Comparison of ENCODE assay signal across 19 cellular contexts in genomic region chr4:79827283-79827682, GRCh38.
DNase-seq lines count a peak whose midpoint lies in the region; ATAC-seq, FAIRE-seq and TF ChIP-seq lines count a peak whose summit lies in the region.
"Had no signal": no experiment of that assay in that cellular context is flagged by ENCODE, and none has a peak within 500 bp of the region (broad histone marks: within the 10 kb centered on the region; RNA-seq: fewer than 3 reads in every experiment).

No MANE protein-coding gene starts in this region.

- TF ChIP-seq EP300 in K562 (IDR thresholded peaks at IDR 0.05; ENCODE audit: low read length) (no peak), gastroesophageal sphincter (IDR thresholded peaks at IDR 0.05) (no peak), transverse colon (IDR thresholded peaks at IDR 0.05; ENCODE audit: low read depth) (no peak)

- H3K9me3 ChIP-seq in K562 (replicated peaks; ENCODE audit: control insufficient read depth, insufficient read depth, low read depth, low read length) = no peaks in the 10 kb centered on the region
- H3K9me3 ChIP-seq in gastroesophageal sphincter = no peaks in the 10 kb centered on the region
- H3K9me3 ChIP-seq in transverse colon = no peaks in the 10 kb centered on the region
- no peaks in the 10 kb centered on the region for H3K9me3 ChIP-seq in upper lobe of right lung

- H3K27ac ChIP-seq in K562 (ENCODE audit: extremely low read depth, low read depth, low read length) = no peak overlapping the region
- H3K27ac ChIP-seq in gastroesophageal sphincter = peak overlapping the region in 3 of 4 donors; percentile 60 to 84 (median 81)
- H3K27ac ChIP-seq in transverse colon = no peak overlapping the region
- H3K27ac ChIP-seq in upper lobe of right lung = no peak overlapping the region
- H3K27ac ChIP-seq: BLaER1 treated with 17β-estradiol and CSF1 and Interleukin-3, amounts not matched to agents 10 nM and 100 nM; HL-60 had no signal

- in situ Hi-C loops in K562 (cut with MboI) (no loop called here), transverse colon (cut with MboI; ENCODE audit: low pct_ligation_motif_present in 1 of 4, low pct_unique_long_range_greater_than_20kb in 1 of 4, low sequenced_read_pairs in 3 of 4) (no loop called here)

- no TSS peak for BruUV-seq in K562 (replicated peaks; lab: Mats Ljungman, UMichigan)

- no peaks in the 10 kb centered on the region for H3K9me3 Mint-ChIP-seq in activated CD8-positive, alpha-beta memory T cell treated with anti-CD3 and anti-CD28 coated beads, Interleukin-2, amount 10 ng/mL, durations not matched to agents 7 days and 5 days (ENCODE audit: low read depth)
- H3K9me3 Mint-ChIP-seq: HFFc6 had no signal

- TF ChIP-seq CTCF in K562 (IDR thresholded peaks at IDR 0.05 in 2 of 3, conservative IDR thresholded peaks at IDR 0.05 in 1 of 3; ENCODE audit: insufficient read depth in 2 of 3, low read depth in 1 of 3, low read length in 3 of 3) = no peak
- no peak for TF ChIP-seq CTCF in gastroesophageal sphincter (IDR thresholded peaks at IDR 0.05)
- no peak for TF ChIP-seq CTCF in transverse colon (IDR thresholded peaks at IDR 0.05)
- TF ChIP-seq CTCF in upper lobe of right lung (IDR thresholded peaks at IDR 0.05) = no peak

- no peaks in the 10 kb centered on the region for H3K36me3 Mint-ChIP-seq in activated CD8-positive, alpha-beta memory T cell treated with anti-CD3 and anti-CD28 coated beads, Interleukin-2, amount 10 ng/mL, durations not matched to agents 7 days and 5 days
- H3K36me3 Mint-ChIP-seq: CD8-positive, alpha-beta T cell had no signal

- H3K4me3 Mint-ChIP-seq in activated CD8-positive, alpha-beta memory T cell treated with anti-CD3 and anti-CD28 coated beads, Interleukin-2, amount 10 ng/mL, durations not matched to agents 7 days and 5 days = no peak overlapping the region
- H3K4me3 Mint-ChIP-seq: B cell; CD8-positive, alpha-beta T cell; GM23338; HFFc6 had no signal

- 13% methylated on average over 5 of the region's 5 CpGs for WGBS in K562 (ENCODE audit: insufficient coverage, low coverage, missing lambda C conversion rate)
- WGBS in gastroesophageal sphincter (ENCODE audit: low coverage in 1 of 2), 2 donors = 79 to 80% methylated on average over 5 of the region's 5 CpGs
- 62 to 66% methylated on average over 5 of the region's 5 CpGs for WGBS in transverse colon (ENCODE audit: low coverage in 1 of 2), 2 donors

- intact Hi-C loops in K562 (cut with micrococcal nuclease) (no loop called here), transverse colon (cut with DNase I; ENCODE audit: low total_unique reads) (no loop called here), upper lobe of right lung (cut with DNase I) (no loop called here)

- H3K4me3 ChIP-seq in K562 (no peak overlapping the region), gastroesophageal sphincter (no peak overlapping the region), transverse colon (no peak overlapping the region), upper lobe of right lung (no peak overlapping the region)
- H3K4me3 ChIP-seq: BLaER1 treated with 17β-estradiol and CSF1 and Interleukin-3, amounts not matched to agents 10 nM and 100 nM; GM23338 had no signal

- POLR2A ChIA-PET in K562 (lab: Yijun Ruan, JAX) = no interaction called here

- H4K20me1 ChIP-seq in K562 (replicated peaks; ENCODE audit: control insufficient read depth, insufficient read depth, low read length) = no peaks in the 10 kb centered on the region
- H4K20me1 ChIP-seq: BLaER1 treated with 17β-estradiol and CSF1 and Interleukin-3, amounts not matched to agents 10 nM and 100 nM had no signal

- H2AFZ ChIP-seq in K562 (ENCODE audit: low read depth, low read length) = peak overlapping the region; percentile 66
- H2AFZ ChIP-seq: GM23338 had no signal

- H3K4me1 Mint-ChIP-seq in activated CD8-positive, alpha-beta memory T cell treated with anti-CD3 and anti-CD28 coated beads, Interleukin-2, amount 10 ng/mL, durations not matched to agents 7 days and 5 days = no peaks in the 10 kb centered on the region
- H3K4me1 Mint-ChIP-seq: B cell had no signal

- CTCF ChIA-PET in K562 (lab: Yijun Ruan, JAX; ENCODE audit: low intra/inter-chr PET ratio) = no interaction called here
- CTCF ChIA-PET in activated CD8-positive, alpha-beta memory T cell treated with anti-CD3 and anti-CD28 coated beads, Interleukin-2, amount 10 ng/mL, durations not matched to agents 7 days and 5 days (lab: Charles Lee) = no interaction called here

- no peak for TF ChIP-seq RAD21 in K562 (CRISPR knock-in tag; conservative IDR thresholded peaks at IDR 0.05 in 1 of 2, IDR thresholded peaks at IDR 0.05 in 1 of 2)

- no peak overlapping the region for H3K9ac ChIP-seq in K562 (ENCODE audit: insufficient read depth in 1 of 2, low read depth in 2 of 2, low read length in 2 of 2)
- H3K9ac ChIP-seq: BLaER1 treated with 17β-estradiol and CSF1 and Interleukin-3, amounts not matched to agents 10 nM and 100 nM had no signal

- no peak for TF ChIP-seq POLR2A in K562 (conservative IDR thresholded peaks at IDR 0.05)
- no peak for TF ChIP-seq POLR2A in gastroesophageal sphincter (IDR thresholded peaks at IDR 0.05)
- no peak for TF ChIP-seq POLR2A in transverse colon (IDR thresholded peaks at IDR 0.05)

- no peaks in the 10 kb centered on the region for H3K9me1 ChIP-seq in K562 (ENCODE audit: control insufficient read depth, insufficient read depth, low read length)

- H3K36me3 ChIP-seq in K562 (ENCODE audit: control insufficient read depth, insufficient read depth, low read length) (no peaks in the 10 kb centered on the region), gastroesophageal sphincter (no peaks in the 10 kb centered on the region), transverse colon (no peaks in the 10 kb centered on the region), upper lobe of right lung (no peaks in the 10 kb centered on the region)
- H3K36me3 ChIP-seq: BLaER1 treated with 17β-estradiol and CSF1 and Interleukin-3, amounts not matched to agents 10 nM and 100 nM had no signal

- no peak for FAIRE-seq in K562 (lab: Jason Lieb, UNC)
- FAIRE-seq: G401.6, GM12891 had no signal

- H3K27ac Mint-ChIP-seq in activated CD8-positive, alpha-beta memory T cell treated with anti-CD3 and anti-CD28 coated beads, Interleukin-2, amount 10 ng/mL, durations not matched to agents 7 days and 5 days = no peak overlapping the region
- H3K27ac Mint-ChIP-seq: B cell; CD8-positive, alpha-beta T cell; GM23338; HFFc6 had no signal

- H3K79me2 ChIP-seq in K562 (ENCODE audit: control insufficient read depth, insufficient read depth, low read length) = no peaks in the 10 kb centered on the region

- H3K27me3 Mint-ChIP-seq in activated CD8-positive, alpha-beta memory T cell treated with anti-CD3 and anti-CD28 coated beads, Interleukin-2, amount 10 ng/mL, durations not matched to agents 7 days and 5 days = peaks cover 7% of the 10 kb centered on the region

- no peak for ATAC-seq in K562
- no peak for ATAC-seq in gastroesophageal sphincter
- no peak for ATAC-seq in activated CD8-positive, alpha-beta memory T cell treated with anti-CD3 and anti-CD28 coated beads, Interleukin-2, amount 10 ng/mL, durations not matched to agents 7 days and 5 days
- no peak for ATAC-seq in upper lobe of right lung
- ATAC-seq: CD8-positive, alpha-beta T cell; GM23338; HCT116 had no signal

- DNase-seq in NCI-H82 (lab: John Stamatoyannopoulos, UW) (peak; percentile 65), K562 (ENCODE audit: extremely low read depth in 1 of 4, low spot score in 3 of 4) (no peak), transverse colon (no peak), upper lobe of right lung (no peak)
- no peak for DNase-seq in activated CD8-positive, alpha-beta memory T cell treated with anti-CD3 and anti-CD28 coated beads, Interleukin-2, amount 10 ng/mL, durations not matched to agents 7 days and 5 days
- DNase-seq: CD8-positive, alpha-beta T cell; COR-L47; DMS 273 treated with DMSO at 0.1 percent for 48 hours; DMS53; H7; HFFc6 had no signal

- H3K4me2 ChIP-seq in K562 (ENCODE audit: insufficient read depth, low read length) = no peak overlapping the region
- H3K4me2 ChIP-seq: BLaER1 treated with 17β-estradiol and CSF1 and Interleukin-3, amounts not matched to agents 10 nM and 100 nM; GM23338 had no signal

- H3K4me1 ChIP-seq in K562 (replicated peaks in 1 of 2; ENCODE audit: control insufficient read depth in 2 of 2, insufficient read depth in 2 of 2, low read length in 2 of 2) = no peaks in the 10 kb centered on the region; a peak in 1 of 5 replicates
- H3K4me1 ChIP-seq in gastroesophageal sphincter = peaks cover 4 to 26% (median 8%) of the 10 kb centered on the region in 3 donors
- H3K4me1 ChIP-seq in transverse colon = peaks cover 0 to 4% (median 0%) of the 10 kb centered on the region in 4 donors
- no peaks in the 10 kb centered on the region for H3K4me1 ChIP-seq in upper lobe of right lung

- H3K27me3 ChIP-seq in K562 (ENCODE audit: control insufficient read depth in 2 of 2, insufficient read depth in 2 of 2, low read length in 2 of 2) = no peaks in the 10 kb centered on the region
- H3K27me3 ChIP-seq in gastroesophageal sphincter = no peaks in the 10 kb centered on the region
- no peaks in the 10 kb centered on the region for H3K27me3 ChIP-seq in transverse colon
- no peaks in the 10 kb centered on the region for H3K27me3 ChIP-seq in upper lobe of right lung
- H3K27me3 ChIP-seq: BLaER1 treated with 17β-estradiol and CSF1 and Interleukin-3, amounts not matched to agents 10 nM and 100 nM had no signal

TF ChIP-seq in K562, 482 proteins besides CTCF, POLR2A, EP300 and RAD21 (continues in another document):
- TF ChIP-seq E2F4 (CRISPR knock-in tag; IDR thresholded peaks at IDR 0.05; ENCODE audit: low read depth) (no peak), ZNF280A (IDR thresholded peaks at IDR 0.05; ENCODE audit: low read depth, partially characterized antibody) (no peak), TBL1XR1 (IDR thresholded peaks at IDR 0.05; ENCODE audit: low read length in 2 of 2) (no peak)

Comparison
In these comparisons a context has a peak if more than half of its experiments do, and no peak if none do; other contexts are left out.
1. H3K27ac ChIP-seq: peak in gastroesophageal sphincter (3 of 4); none in K562 (single experiment), transverse colon (0 of 4) and upper lobe of right lung (single experiment).